ENCODE assay signal across 23 cellular contexts in the genomic region with DNA sequence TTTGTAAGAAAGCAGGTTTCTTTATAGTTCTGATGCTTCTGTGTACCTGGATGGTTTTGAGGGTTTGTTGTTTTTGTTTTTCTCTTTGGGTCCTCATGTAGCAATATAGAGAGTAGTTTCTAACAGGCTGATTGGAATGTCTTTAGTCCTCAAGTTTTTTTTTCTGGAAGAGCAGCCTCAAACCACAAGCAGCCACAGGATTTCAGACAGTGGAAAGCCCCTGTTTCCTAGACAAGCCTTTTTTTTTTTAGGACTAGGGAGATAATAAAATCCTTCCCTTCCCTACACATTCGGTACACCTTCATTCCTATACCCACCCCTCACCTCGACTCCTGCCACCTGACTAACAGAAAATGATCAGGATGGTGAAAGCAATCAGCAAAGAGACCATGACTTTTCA. TPM values are rescaled to one million over a fixed set of nuclear protein-coding genes. Genes with fewer than 3 reads are reported as not detected.
A peak's percentile ranks its signal among the peaks of the same experiment; 100 is the strongest.
DNase-seq lines count a peak whose midpoint lies in the region; ATAC-seq, FAIRE-seq and TF ChIP-seq lines count a peak whose summit lies in the region.
"Had no signal": no experiment of that assay in that cellular context is flagged by ENCODE, and none has a peak within 500 bp of the region (broad histone marks: within the 10 kb centered on the region; RNA-seq: fewer than 3 reads in every experiment).

No MANE protein-coding gene starts in this region.

- H3K9me3 Mint-ChIP-seq in stimulated activated naive CD8-positive, alpha-beta T cell treated with anti-CD3 and anti-CD28 coated beads, Interleukin-15, Interleukin-2, amounts not matched to agents 100 ng/mL and 50 ng/mL, for 24 hours, result no peaks in the 10 kb centered on the region
- H3K9me3 Mint-ChIP-seq in mesothelial cell of epicardium, result no peaks in the 10 kb centered on the region
- H3K9me3 Mint-ChIP-seq in activated CD8-positive, alpha-beta T cell treated with anti-CD3 and anti-CD28 coated beads for 36 hours, result no peaks in the 10 kb centered on the region
- H3K9me3 Mint-ChIP-seq: activated T-helper 2 cell treated with anti-CD3 and anti-CD28 coated beads, Interferon-gamma antibody, Interleukin-2, Interleukin-4, amounts not matched to agents 10 μg/mL and 5 μg/mL and 100 μg/mL, durations not matched to agents 14 hours and 24 hours and 36 hours; CD4-positive, CD25-positive, alpha-beta regulatory T cell; endodermal cell had no signal

- no peak for TF ChIP-seq POLR2A in GM12892 (IDR thresholded peaks at IDR 0.05; ENCODE audit: low read depth, low read length)

- peak overlapping the region; percentile 21 for H3K27ac Mint-ChIP-seq in stimulated activated naive CD8-positive, alpha-beta T cell treated with anti-CD3 and anti-CD28 coated beads, Interleukin-15, Interleukin-2, amounts not matched to agents 100 ng/mL and 50 ng/mL, for 24 hours
- H3K27ac Mint-ChIP-seq in mesothelial cell of epicardium, result peak overlapping the region; percentile 17
- H3K27ac Mint-ChIP-seq in activated CD8-positive, alpha-beta T cell treated with anti-CD3 and anti-CD28 coated beads for 36 hours, result no peak overlapping the region
- H3K27ac Mint-ChIP-seq: activated CD8-positive, alpha-beta memory T cell treated with anti-CD3 and anti-CD28 coated beads, Interleukin-2, amount 10 ng/mL, durations not matched to agents 7 days and 5 days had no signal

- TF ChIP-seq CTCF in mesothelial cell of epicardium (IDR thresholded peaks at IDR 0.05; ENCODE audit: unreplicated experiment), result no peak
- TF ChIP-seq CTCF in activated CD8-positive, alpha-beta T cell treated with anti-CD3 and anti-CD28 coated beads for 36 hours (IDR thresholded peaks at IDR 0.05), result no peak

- ATAC-seq in stimulated activated naive CD8-positive, alpha-beta T cell treated with anti-CD3 and anti-CD28 coated beads, Interleukin-15, Interleukin-2, amounts not matched to agents 100 U/mL and 50 U/mL, for 24 hours, result no peak
- ATAC-seq in activated CD8-positive, alpha-beta T cell treated with anti-CD3 and anti-CD28 coated beads for 36 hours, result no peak
- ATAC-seq in HG03159 (IDR thresholded peaks at IDR 0.05; ENCODE audit: unreplicated experiment), result no peak
- ATAC-seq: activated CD8-positive, alpha-beta memory T cell treated with anti-CD3 and anti-CD28 coated beads, Interleukin-2, amount 10 ng/mL, durations not matched to agents 7 days and 5 days; left lung had no signal

- no peak for DNase-seq in stimulated activated naive CD8-positive, alpha-beta T cell treated with anti-CD3 and anti-CD28 coated beads, Interleukin-15, Interleukin-2, amounts not matched to agents 100 U/mL and 50 U/mL, for 24 hours
- peak; percentile 81 for DNase-seq in astrocyte of the hippocampus (ENCODE audit: low read depth, low spot score)
- DNase-seq in mesothelial cell of epicardium (ENCODE audit: low spot score in 2 of 2, unreplicated experiment in 2 of 2), result no peak
- DNase-seq in GM12892 (ENCODE audit: insufficient read length), result no peak
- no peak for DNase-seq in NCI-H1417 treated with DMSO at 0.1 percent for 48 hours (lab: John Stamatoyannopoulos, UW)
- DNase-seq in activated CD8-positive, alpha-beta T cell treated with anti-CD3 and anti-CD28 coated beads for 36 hours, result no peak
- DNase-seq: activated CD4-positive, alpha-beta T cell treated with anti-CD3 and anti-CD28 coated beads for 1 hour; activated CD8-positive, alpha-beta memory T cell treated with anti-CD3 and anti-CD28 coated beads, Interleukin-2, amount 10 ng/mL, durations not matched to agents 7 days and 5 days; amygdala; CD4-positive, CD25-positive, alpha-beta regulatory T cell; colonic mucosa; DMS53; endodermal cell; head of caudate nucleus; left lung; NCI-H187; NCI-H748 treated with DMSO at 0.1 percent for 48 hours; stimulated activated CD8-positive, alpha-beta memory T cell treated with anti-CD3 and anti-CD28 coated beads, Interleukin-4, amount 100 ng/mL, for 48 hours; uterus had no signal

- H3K36me3 Mint-ChIP-seq in stimulated activated naive CD8-positive, alpha-beta T cell treated with anti-CD3 and anti-CD28 coated beads, Interleukin-15, Interleukin-2, amounts not matched to agents 100 ng/mL and 50 ng/mL, for 24 hours (ENCODE audit: low read depth), result peaks cover 40% of the 10 kb centered on the region
- peaks cover 41% of the 10 kb centered on the region for H3K36me3 Mint-ChIP-seq in mesothelial cell of epicardium
- H3K36me3 Mint-ChIP-seq in activated CD8-positive, alpha-beta T cell treated with anti-CD3 and anti-CD28 coated beads for 36 hours (ENCODE audit: low read depth), result peaks cover 37% of the 10 kb centered on the region

- no peaks in the 10 kb centered on the region for H3K27me3 Mint-ChIP-seq in stimulated activated naive CD8-positive, alpha-beta T cell treated with anti-CD3 and anti-CD28 coated beads, Interleukin-15, Interleukin-2, amounts not matched to agents 100 ng/mL and 50 ng/mL, for 24 hours
- no peaks in the 10 kb centered on the region for H3K27me3 Mint-ChIP-seq in mesothelial cell of epicardium (ENCODE audit: low read depth)
- H3K27me3 Mint-ChIP-seq in activated CD8-positive, alpha-beta T cell treated with anti-CD3 and anti-CD28 coated beads for 36 hours, result no peaks in the 10 kb centered on the region
- H3K27me3 Mint-ChIP-seq: activated CD8-positive, alpha-beta memory T cell treated with anti-CD3 and anti-CD28 coated beads, Interleukin-2, amount 10 ng/mL, durations not matched to agents 7 days and 5 days; CD4-positive, CD25-positive, alpha-beta regulatory T cell had no signal

- intact Hi-C loops in activated CD8-positive, alpha-beta T cell treated with anti-CD3 and anti-CD28 coated beads for 36 hours (cut with micrococcal nuclease), result no loop called here

- no peak for FAIRE-seq in GM12892 (lab: Jason Lieb, UNC)
- FAIRE-seq: H54 had no signal

- H3K4me1 Mint-ChIP-seq in stimulated activated naive CD8-positive, alpha-beta T cell treated with anti-CD3 and anti-CD28 coated beads, Interleukin-15, Interleukin-2, amounts not matched to agents 100 ng/mL and 50 ng/mL, for 24 hours (ENCODE audit: low read depth), result peaks cover 39% of the 10 kb centered on the region
- H3K4me1 Mint-ChIP-seq in mesothelial cell of epicardium, result no peaks in the 10 kb centered on the region
- H3K4me1 Mint-ChIP-seq in activated CD8-positive, alpha-beta T cell treated with anti-CD3 and anti-CD28 coated beads for 36 hours (ENCODE audit: low read depth), result peaks cover 31% of the 10 kb centered on the region

- H3K4me3 Mint-ChIP-seq in stimulated activated naive CD8-positive, alpha-beta T cell treated with anti-CD3 and anti-CD28 coated beads, Interleukin-15, Interleukin-2, amounts not matched to agents 100 ng/mL and 50 ng/mL, for 24 hours, result no peak overlapping the region
- H3K4me3 Mint-ChIP-seq in mesothelial cell of epicardium, result no peak overlapping the region
- no peak overlapping the region for H3K4me3 Mint-ChIP-seq in activated CD8-positive, alpha-beta T cell treated with anti-CD3 and anti-CD28 coated beads for 36 hours
- H3K4me3 Mint-ChIP-seq: activated CD8-positive, alpha-beta memory T cell treated with anti-CD3 and anti-CD28 coated beads, Interleukin-2, amount 10 ng/mL, durations not matched to agents 7 days and 5 days; CD4-positive, CD25-positive, alpha-beta regulatory T cell; endodermal cell had no signal

- CTCF ChIA-PET in activated CD8-positive, alpha-beta T cell treated with anti-CD3 and anti-CD28 coated beads for 36 hours (lab: Charles Lee), result interaction anchor here (0.6 to 1.4 kb wide), 3 partner anchors 108 to 270 kb away, joined by 3 read pairs; no protein-coding TSS in a partner anchor

- POLR2A ChIA-PET in activated CD8-positive, alpha-beta T cell treated with anti-CD3 and anti-CD28 coated beads for 36 hours (lab: Charles Lee), result no interaction called here

RNA-seq across cellular contexts. Expression of gene ACP6, which starts 47.6 kb away (rescaled TPM):
- 22.7 to 23.1 TPM (median 22.8 TPM) in 3 replicates for total RNA-seq in mesothelial cell of epicardium
- 14.9 TPM for polyA plus RNA-seq in GM12892 (2012; ENCODE audit: missing spikeins)
- 10 to 100 TPM; 16.9 to 20.9 TPM for total RNA-seq in activated CD8-positive, alpha-beta T cell treated with anti-CD3 and anti-CD28 coated beads for 36 hours
